Comparison of ENCODE assay signal across 8 cellular contexts in genomic region chr20:13638162-13638495, GRCh38. TPM values are rescaled to one million over a fixed set of nuclear protein-coding genes. Genes with fewer than 3 reads are reported as not detected.
A peak's percentile ranks its signal among the peaks of the same experiment; 100 is the strongest.
DNase-seq lines count a peak whose midpoint lies in the region; ATAC-seq and TF ChIP-seq lines count a peak whose summit lies in the region.

No MANE protein-coding gene starts in this region.

- H3K4me3 Mint-ChIP-seq in activated naive CD4-positive, alpha-beta T cell treated with anti-CD3 and anti-CD28 coated beads, Interleukin-2, amount 10 ng/mL, durations not matched to agents 7 days and 5 days: peak overlapping the region; percentile 83

- H3K36me3 Mint-ChIP-seq in activated naive CD4-positive, alpha-beta T cell treated with anti-CD3 and anti-CD28 coated beads, Interleukin-2, amount 10 ng/mL, durations not matched to agents 7 days and 5 days: no peaks in the 10 kb centered on the region

- H3K4me1 ChIP-seq in SJSA1 (replicated peaks) (peaks cover 10% of the 10 kb centered on the region), psoas muscle (no peaks in the 10 kb centered on the region)

- TF ChIP-seq CTCF in fibroblast of the aortic adventitia (IDR thresholded peaks at IDR 0.05; ENCODE audit: insufficient read depth, low read length) (no peak), psoas muscle (IDR thresholded peaks at IDR 0.05) (no peak)

- intact Hi-C loops in psoas muscle (cut with DNase I): loop anchor here in 1 of 2 donors (10.0 kb wide), 1 partner anchor 137 kb away; no protein-coding TSS in a partner anchor

- H3K4me1 Mint-ChIP-seq in activated naive CD4-positive, alpha-beta T cell treated with anti-CD3 and anti-CD28 coated beads, Interleukin-2, amount 10 ng/mL, durations not matched to agents 7 days and 5 days: peaks cover 31% of the 10 kb centered on the region

- H3K4me3 ChIP-seq in SJSA1 (peak overlapping the region; percentile 65), fibroblast of the aortic adventitia (ENCODE audit: low read depth, low read length) (peak overlapping the region; percentile 97), psoas muscle (peak overlapping the region; percentile 97)

- peak; percentile 4 to 38 (median 10) for ATAC-seq in psoas muscle
- ATAC-seq in HG02938 (IDR thresholded peaks at IDR 0.05; ENCODE audit: unreplicated experiment): no peak
- no peak for ATAC-seq in GM18873 (IDR thresholded peaks at IDR 0.05; ENCODE audit: low FRiP score, unreplicated experiment)

- peak overlapping the region; percentile 63 for H3K27ac Mint-ChIP-seq in activated naive CD4-positive, alpha-beta T cell treated with anti-CD3 and anti-CD28 coated beads, Interleukin-2, amount 10 ng/mL, durations not matched to agents 7 days and 5 days

- 1 to 2% (median 2%) methylated on average over 7 of the region's 7 CpGs for WGBS in psoas muscle, 3 donors

- H3K9me3 Mint-ChIP-seq in activated naive CD4-positive, alpha-beta T cell treated with anti-CD3 and anti-CD28 coated beads, Interleukin-2, amount 10 ng/mL, durations not matched to agents 7 days and 5 days: no peaks in the 10 kb centered on the region

- DNase-seq in activated naive CD4-positive, alpha-beta T cell treated with anti-CD3 and anti-CD28 coated beads, Interleukin-2, amount 10 ng/mL, durations not matched to agents 7 days and 5 days: no peak
- DNase-seq in activated naive CD4-positive, alpha-beta T cell treated with Interleukin-2 at 50 U/mL for 16 hours: no peak
- DNase-seq in SJSA1 (ENCODE audit: low read depth in 1 of 2, low spot score in 2 of 2): no peak
- DNase-seq in fibroblast of the aortic adventitia (ENCODE audit: low read depth): peak; percentile 12
- DNase-seq in psoas muscle: no peak
- no peak for DNase-seq in NCI-H1694 treated with DMSO at 0.1 percent for 48 hours (lab: John Stamatoyannopoulos, UW)

- H3K27me3 Mint-ChIP-seq in activated naive CD4-positive, alpha-beta T cell treated with anti-CD3 and anti-CD28 coated beads, Interleukin-2, amount 10 ng/mL, durations not matched to agents 7 days and 5 days: peaks cover 7% of the 10 kb centered on the region

- no peaks in the 10 kb centered on the region for H3K27me3 ChIP-seq in SJSA1 (replicated peaks)
- peaks cover 0 to 5% (median 0%) of the 10 kb centered on the region in 3 donors for H3K27me3 ChIP-seq in psoas muscle (ENCODE audit: insufficient read depth in 3 of 3, low read length in 2 of 3)

- CTCF ChIA-PET in activated naive CD4-positive, alpha-beta T cell treated with anti-CD3 and anti-CD28 coated beads, Interleukin-2, amount 10 ng/mL, durations not matched to agents 7 days and 5 days (lab: Charles Lee): no interaction called here

- H3K27ac ChIP-seq in SJSA1 (peak overlapping the region; percentile 78), psoas muscle (peak overlapping the region; percentile 70)

- no peaks in the 10 kb centered on the region for H3K36me3 ChIP-seq in SJSA1
- no peaks in the 10 kb centered on the region for H3K36me3 ChIP-seq in psoas muscle (ENCODE audit: insufficient read depth in 1 of 2, low read depth in 1 of 2)

- H3K9me3 ChIP-seq in SJSA1 (replicated peaks): no peaks in the 10 kb centered on the region
- no peaks in the 10 kb centered on the region for H3K9me3 ChIP-seq in psoas muscle

RNA-seq across cellular contexts. Expression of gene TASP1, which starts 0.6 kb away (rescaled TPM):
- 9.0 and 11.3 TPM in 2 replicates for total RNA-seq in SJSA1 (2014; rRNA removed; shearing (Covaris generic))
- total RNA-seq in fibroblast of the aortic adventitia (ENCODE audit: low replicate concordance) (6.5 and 11.3 TPM in 2 replicates), psoas muscle (1 to 10 TPM; 2.9 to 4.8 (median 3.4) TPM)
- 1 to 10 TPM; 1.8 to 3.5 (median 3.2) TPM for polyA plus RNA-seq in psoas muscle

Comparison
In these comparisons a context has a peak if more than half of its experiments do, and no peak if none do; other contexts are left out.
1. ATAC-seq: peak in psoas muscle (4 of 4); none in HG02938 (single experiment) and GM18873 (single experiment).
2. Peak in every context shown above with its lines, with median percentiles within 50 percentile points of each other: H3K4me3 ChIP-seq.